9 cellular contexts compared by ENCODE assay signal in the genomic region with DNA sequence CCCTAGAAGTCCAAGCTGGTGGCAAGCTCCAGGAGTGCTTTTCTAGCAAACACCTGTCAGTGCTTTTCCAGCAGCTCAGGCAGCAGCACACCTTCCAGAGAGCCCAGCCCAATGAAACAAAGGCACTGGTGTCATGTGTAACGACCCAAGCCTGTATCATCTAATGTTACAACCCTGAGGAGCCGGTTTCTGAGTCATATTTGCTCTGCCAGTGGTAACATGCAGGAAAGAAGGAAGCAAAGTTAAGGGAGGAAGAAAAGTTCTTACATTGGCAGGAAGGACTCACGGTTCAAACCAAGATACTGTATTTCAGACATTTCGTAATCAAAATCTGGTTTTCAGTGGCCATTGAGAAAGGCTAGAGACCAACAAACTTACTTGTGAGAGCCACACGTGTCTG. TPM values are rescaled to one million over a fixed set of nuclear protein-coding genes. Genes with fewer than 3 reads are reported as not detected.
DNase-seq lines count a peak whose midpoint lies in the region; FAIRE-seq and TF ChIP-seq lines count a peak whose summit lies in the region.
"Had no signal": no experiment of that assay in that cellular context is flagged by ENCODE, and none has a peak within 500 bp of the region (broad histone marks: within the 10 kb centered on the region; RNA-seq: fewer than 3 reads in every experiment).

A gene (minus strand): TSS at position 139 of the 400 bp plus-strand sequence. CDS start 237 bp downstream, outside the sequence.

- H3K4me2 ChIP-seq in smooth muscle cell: peak within 1 kb of the TSS; percentile 15

- no peaks in the 10 kb centered on the region for H3K27me3 ChIP-seq in Peyer's patch
- peaks cover 4% of the 10 kb centered on the region for H3K27me3 ChIP-seq in smooth muscle cell (ENCODE audit: low read depth)

- H2AFZ ChIP-seq in smooth muscle cell (ENCODE audit: low read depth): peak within 1 kb of the TSS; percentile 7

- peak within 1 kb of the TSS in 3 of 4 donors; percentile 35 to 50 (median 50) for H3K27ac ChIP-seq in Peyer's patch
- peak within 1 kb of the TSS; percentile 71 for H3K27ac ChIP-seq in smooth muscle cell (ENCODE audit: low read depth)

- no peaks in the 10 kb centered on the region for H3K36me3 Mint-ChIP-seq in HFFc6 (ENCODE audit: low read depth)

- peaks cover 0 to 13% (median 0%) of the 10 kb centered on the region in 4 donors for H3K4me1 ChIP-seq in Peyer's patch
- no peaks in the 10 kb centered on the region for H3K4me1 ChIP-seq in smooth muscle cell (ENCODE audit: low read depth)

- peaks cover 31% of the 10 kb centered on the region for H3K4me1 Mint-ChIP-seq in HFFc6 (ENCODE audit: low read depth)

- H3K4me3 ChIP-seq in Peyer's patch: no peak within 1 kb of the TSS
- H3K4me3 ChIP-seq in foreskin fibroblast (ENCODE audit: low read depth in 1 of 2, low read length in 2 of 2): no peak within 1 kb of the TSS
- peak within 1 kb of the TSS; percentile 28 for H3K4me3 ChIP-seq in smooth muscle cell

- H3K27ac Mint-ChIP-seq in HFFc6: no peak within 1 kb of the TSS

- DNase-seq in HFFc6: peak; percentile 32
- peak in 2 of 3 donors; percentile 56 to 79 for DNase-seq in Peyer's patch
- peak; percentile 61 to 76 for DNase-seq in foreskin fibroblast
- no peak for DNase-seq in smooth muscle cell (lab: John Stamatoyannopoulos, UW; ENCODE audit: unreplicated experiment)
- DNase-seq in stimulated activated CD4-positive, alpha-beta T cell treated with anti-CD3 and anti-CD28 coated beads, Interleukin-4, amount 100 ng/mL, for 24 hours: no peak
- no peak for DNase-seq in activated CD4-positive, alpha-beta T cell treated with anti-CD3 and anti-CD28 coated beads for 1 hour
- no peak for DNase-seq in D721Med (ENCODE audit: insufficient read length, low spot score)
- no peak for DNase-seq in middle frontal gyrus (ENCODE audit: extremely low spot score, low spot score)

- H3K79me2 ChIP-seq in smooth muscle cell (ENCODE audit: low read depth): no peaks in the 10 kb centered on the region

- FAIRE-seq in D721Med (lab: Jason Lieb, UNC): no peak

- TF ChIP-seq CTCF in HFFc6 (IDR thresholded peaks at IDR 0.05) (no peak), Peyer's patch (IDR thresholded peaks at IDR 0.05) (no peak), foreskin fibroblast (IDR thresholded peaks at IDR 0.05; ENCODE audit: low read depth, low read length) (no peak), smooth muscle cell (IDR thresholded peaks at IDR 0.05; ENCODE audit: borderline replicate concordance, insufficient read depth, poor library complexity, severe bottlenecking) (no peak), D721Med (IDR thresholded peaks at IDR 0.05; ENCODE audit: insufficient read depth, missing control alignments) (no peak)

- WGBS in smooth muscle cell (ENCODE audit: low lambda C conversion rate): 37% methylated on average over 5 of the region's 5 CpGs

- no peaks in the 10 kb centered on the region; the same call in none of the 2 replicates for H3K27me3 Mint-ChIP-seq in HFFc6 (ENCODE audit: insufficient read depth)

- peak in 1 of 2 donors; percentile 35 for TF ChIP-seq POLR2A in Peyer's patch (IDR thresholded peaks at IDR 0.05)

- H3K4me3 Mint-ChIP-seq in HFFc6: no peak within 1 kb of the TSS

- no peaks in the 10 kb centered on the region for H3K9me3 Mint-ChIP-seq in HFFc6

- H3K36me3 ChIP-seq in Peyer's patch (no peaks in the 10 kb centered on the region), smooth muscle cell (ENCODE audit: low read depth) (no peaks in the 10 kb centered on the region)

- H3K9me3 ChIP-seq in Peyer's patch (no peaks in the 10 kb centered on the region), smooth muscle cell (replicated peaks; ENCODE audit: low read depth) (no peaks in the 10 kb centered on the region)

- H4K20me1 ChIP-seq in smooth muscle cell (ENCODE audit: low read depth): no peaks in the 10 kb centered on the region

- H3F3A ChIP-seq in smooth muscle cell (ENCODE audit: low read depth): no peaks in the 10 kb centered on the region

- H3K9ac ChIP-seq in smooth muscle cell (ENCODE audit: low read depth): peak within 1 kb of the TSS; percentile 38

RNA-seq across cellular contexts. Expression of the gene that starts here (rescaled TPM):
- total RNA-seq in HFFc6 (2021; fragmentation: NEBNext Ultra II Directional; extraction: Animal tissue kit (Norgen Biotek cat#: 25700)): not detected
- total RNA-seq in Peyer's patch: 1 to 10 TPM in 2 of 4 donors, under 1 TPM in 1, not detected in 1; 0.70 to 1.5 (median 1.1) TPM
- total RNA-seq in smooth muscle cell: 3.4 and 6.9 TPM in 2 replicates
- polyA plus RNA-seq in smooth muscle cell: 1.9 and 2.3 TPM in 2 replicates
- total RNA-seq: T-helper 2 cell treated with Interferon-gamma antibody and Interleukin-4, amounts not matched to agents 100 ng/mL and 5 ng/mL, for 36 hours had no signal

Comparison
In these comparisons a context has a peak if more than half of its experiments do, and no peak if none do; other contexts are left out.
1. Peak in DNase-seq in HFFc6; RNA of the gene not detected or under 1 TPM.
2. DNase-seq: peak in Peyer's patch (2 of 3) and foreskin fibroblast (2 of 2); none in smooth muscle cell (single experiment), stimulated activated CD4-positive, alpha-beta T cell treated with anti-CD3 and anti-CD28 coated beads, Interleukin-4, amount 100 ng/mL, for 24 hours (single experiment), activated CD4-positive, alpha-beta T cell treated with anti-CD3 and anti-CD28 coated beads for 1 hour (single experiment), D721Med (single experiment) and middle frontal gyrus (single experiment).